ENCODE assay signal across 1 cellular context in genomic region chr4:186514271-186514950, GRCh38.
TF ChIP-seq lines count a peak whose summit lies in the region.

No MANE protein-coding gene starts in this region.

TF ChIP-seq in HepG2, 621 proteins besides CTCF, POLR2A, EP300 and RAD21 (continued from another document):
- TF ChIP-seq TOPORS (CRISPR knock-in tag; IDR thresholded peaks at IDR 0.05) (no peak), RBM39 (IDR thresholded peaks at IDR 0.05; ENCODE audit: low read depth, low read length, poor library complexity, severe bottlenecking) (no peak), KDM1A (CRISPR knock-in tag; IDR thresholded peaks at IDR 0.05) (no peak), CEBPG (CRISPR knock-in tag; IDR thresholded peaks at IDR 0.05) (no peak), ZNF644 (CRISPR knock-in tag; IDR thresholded peaks at IDR 0.05; ENCODE audit: low read depth) (no peak)
